ENCODE assay signal across 18 cellular contexts in the genomic region with DNA sequence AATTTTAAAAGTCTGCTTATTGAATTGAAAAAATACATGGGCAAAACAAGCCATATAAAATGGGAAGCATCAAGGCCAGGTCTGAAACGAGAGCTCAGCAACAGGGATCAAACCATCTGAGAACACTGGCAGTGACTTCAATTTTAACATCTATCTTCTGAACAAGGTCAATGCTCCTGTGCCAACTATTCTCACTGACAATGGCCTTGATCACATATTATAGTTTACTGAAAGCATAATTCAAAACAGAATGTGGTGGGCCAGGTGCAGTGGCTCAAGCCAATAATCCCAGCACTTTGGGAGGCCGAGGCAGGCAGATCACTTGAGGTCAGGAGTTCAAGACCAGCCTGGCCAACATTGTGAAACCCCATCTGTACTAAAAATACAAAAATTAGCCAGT. TPM values are rescaled to one million over a fixed set of nuclear protein-coding genes. Genes with fewer than 3 reads are reported as not detected.
DNase-seq lines count a peak whose midpoint lies in the region; ATAC-seq and TF ChIP-seq lines count a peak whose summit lies in the region.
"Had no signal": no experiment of that assay in that cellular context is flagged by ENCODE, and none has a peak within 500 bp of the region (broad histone marks: within the 10 kb centered on the region; RNA-seq: fewer than 3 reads in every experiment).

No MANE protein-coding gene starts in this region.

- ATAC-seq in Right ventricle myocardium inferior = peak; percentile 38
- ATAC-seq in gastrocnemius medialis = peak; percentile 28 to 57
- ATAC-seq: CD8-positive, alpha-beta T cell; HCT116 had no signal

- in situ Hi-C loops in gastrocnemius medialis (cut with MboI; ENCODE audit: low sequenced_read_pairs in 4 of 4) = no loop called here

- H3K4me1 ChIP-seq in right atrium auricular region (peaks cover 0 to 42% of the 10 kb centered on the region in 2 donors), adrenal gland (replicated peaks in 1 of 2) (peaks cover 22 to 44% of the 10 kb centered on the region in 2 donors), gastrocnemius medialis (peaks cover 92 to 98% of the 10 kb centered on the region in 2 donors)

- TF ChIP-seq CTCF in right atrium auricular region (IDR thresholded peaks at IDR 0.05) (no peak), 22Rv1 (IDR thresholded peaks at IDR 0.05) (no peak), adrenal gland (IDR thresholded peaks at IDR 0.05) (no peak), gastrocnemius medialis (IDR thresholded peaks at IDR 0.05 in 4 of 5, conservative IDR thresholded peaks at IDR 0.05 in 1 of 5) (no peak)

- no peak for DNase-seq in Right ventricle myocardium inferior (ENCODE audit: missing footprints)
- no peak for DNase-seq in right atrium auricular region (ENCODE audit: low spot score)
- peak in 5 of 7 donors; percentile 29 to 72 (median 57) for DNase-seq in adrenal gland
- no peak for DNase-seq in gastrocnemius medialis
- no peak for DNase-seq in activated CD8-positive, alpha-beta memory T cell treated with anti-CD3 and anti-CD28 coated beads for 24 hours
- no peak for DNase-seq in stimulated activated CD4-positive, alpha-beta T cell treated with anti-CD3 and anti-CD28 coated beads, Interleukin-1b, Interleukin-23, amount 100 ng/mL, for 48 hours
- DNase-seq: Calu3; CD8-positive, alpha-beta T cell; DMS79 treated with DMSO at 0.1 percent for 48 hours; GF-D8; GOT3; H7; HFFc6 had no signal

- TF ChIP-seq POLR2A in adrenal gland (IDR thresholded peaks at IDR 0.05) = no peak
- TF ChIP-seq POLR2A in gastrocnemius medialis (IDR thresholded peaks at IDR 0.05) = no peak

- H3K27ac ChIP-seq in right atrium auricular region (no peak overlapping the region), 22Rv1 (peak overlapping the region; percentile 32; the same call in 1 of the 2 replicates), adrenal gland (peak overlapping the region in 4 of 5 donors; percentile 22 to 70 (median 32)), gastrocnemius medialis (peak overlapping the region; percentile 69 to 99 (median 86))
- H3K27ac ChIP-seq: BLaER1 treated with 17β-estradiol and CSF1 and Interleukin-3, amounts not matched to agents 10 nM and 100 nM; HL-60 had no signal

- H3K27me3 ChIP-seq in right atrium auricular region (no peaks in the 10 kb centered on the region), adrenal gland (no peaks in the 10 kb centered on the region), gastrocnemius medialis (no peaks in the 10 kb centered on the region)
- H3K27me3 ChIP-seq: BLaER1 treated with 17β-estradiol and CSF1 and Interleukin-3, amounts not matched to agents 10 nM and 100 nM had no signal

- WGBS in adrenal gland, 4 donors = 33 to 52% (median 45%) methylated on average over 2 of the region's 2 CpGs

- no peaks in the 10 kb centered on the region for H3K9me3 ChIP-seq in right atrium auricular region
- no peaks in the 10 kb centered on the region for H3K9me3 ChIP-seq in adrenal gland (replicated peaks in 1 of 3)
- no peaks in the 10 kb centered on the region for H3K9me3 ChIP-seq in gastrocnemius medialis

- no peak overlapping the region for H3K4me3 ChIP-seq in right atrium auricular region
- no peak overlapping the region for H3K4me3 ChIP-seq in adrenal gland
- H3K4me3 ChIP-seq in gastrocnemius medialis = no peak overlapping the region
- H3K4me3 ChIP-seq: BLaER1 treated with 17β-estradiol and CSF1 and Interleukin-3, amounts not matched to agents 10 nM and 100 nM had no signal

- intact Hi-C loops in Right ventricle myocardium inferior (cut with DNase I) (no loop called here), adrenal gland (cut with DNase I) (no loop called here), gastrocnemius medialis (cut with DNase I; ENCODE audit: low total_unique reads) (no loop called here)

- H3K36me3 ChIP-seq in right atrium auricular region (no peaks in the 10 kb centered on the region), adrenal gland (replicated peaks in 1 of 2) (no peaks in the 10 kb centered on the region), gastrocnemius medialis (no peaks in the 10 kb centered on the region)

RNA-seq across cellular contexts. Expression of a gene that starts 9.0 kb away (rescaled TPM):
- total RNA-seq in Right ventricle myocardium inferior (108 TPM), right atrium auricular region (10 to 100 TPM; 62.7 to 75.5 TPM), adrenal gland (10 to 100 TPM; 51.6 to 99.1 (median 88.7) TPM), gastrocnemius medialis (100 to 1,000 TPM; 320 to 509 (median 424) TPM)
- polyA plus RNA-seq in adrenal gland = 10 to 100 TPM; 17.3 to 88.2 (median 21.0) TPM

RNA-seq across cellular contexts. Expression of a gene that starts 49.8 kb away (rescaled TPM):
- total RNA-seq in Right ventricle myocardium inferior (4.2 TPM), right atrium auricular region (1 to 10 TPM; 5.5 to 6.9 TPM), adrenal gland (10 to 100 TPM; 11.7 to 25.1 (median 20.3) TPM), gastrocnemius medialis (under 1 TPM; 0.12 to 0.82 (median 0.21) TPM)
- 1 to 10 TPM; 1.2 to 9.7 (median 3.1) TPM for polyA plus RNA-seq in adrenal gland
- total RNA-seq: Calu3, HT1080 had no signal

Comparison
In these comparisons a context has a peak if more than half of its experiments do, and no peak if none do; other contexts are left out.
1. DNase-seq: peak in adrenal gland (5 of 7); none in Right ventricle myocardium inferior (single experiment), right atrium auricular region (single experiment), gastrocnemius medialis (0 of 2), activated CD8-positive, alpha-beta memory T cell treated with anti-CD3 and anti-CD28 coated beads for 24 hours (single experiment) and stimulated activated CD4-positive, alpha-beta T cell treated with anti-CD3 and anti-CD28 coated beads, Interleukin-1b, Interleukin-23, amount 100 ng/mL, for 48 hours (single experiment).
2. H3K27ac ChIP-seq: peak in 22Rv1 (single experiment), adrenal gland (4 of 5) and gastrocnemius medialis (4 of 4); none in right atrium auricular region (0 of 2).